11 cellular contexts compared by ENCODE assay signal in genomic region chr3:188390775-188391443, GRCh38.
DNase-seq lines count a peak whose midpoint lies in the region; ATAC-seq, FAIRE-seq and TF ChIP-seq lines count a peak whose summit lies in the region.
"Had no signal": no experiment of that assay in that cellular context is flagged by ENCODE, and none has a peak within 500 bp of the region (broad histone marks: within the 10 kb centered on the region; RNA-seq: fewer than 3 reads in every experiment).

No MANE protein-coding gene starts in this region.

- peak overlapping the region; percentile 57 for H3K4me3 Mint-ChIP-seq in stimulated activated memory B cell treated with anti-CD40 and anti-IgM and Interleukin-4, amounts not matched to agents 10 μg/mL and 1 μg/mL and 100 μg/mL, for 72 hours
- H3K4me3 Mint-ChIP-seq: T-helper 2 cell treated with Interferon-gamma antibody and Interleukin-4, amounts not matched to agents 5 μg/mL and 100 μg/mL, for 36 hours had no signal

- RAD21 ChIA-PET in GM12878 (lab: Charles Lee; ENCODE audit: unreplicated experiment), result no interaction called here

- no peak for FAIRE-seq in GM12878 (lab: Jason Lieb, UNC)

- no peaks in the 10 kb centered on the region for H4K20me1 ChIP-seq in GM12878 (ENCODE audit: control insufficient read depth, insufficient read depth)

- no TSS peak for BruUV-seq in GM12878 (replicated peaks; lab: Mats Ljungman, UMichigan)

- TF ChIP-seq EP300 in GM12878 (IDR thresholded peaks at IDR 0.05; ENCODE audit: borderline replicate concordance in 1 of 2, control insufficient read depth in 1 of 2, low read depth in 2 of 2, low read length in 2 of 2), result no peak

- CTCF ChIA-PET in GM12878 (lab: Yijun Ruan, JAX), result no interaction called here

- H3K27ac ChIP-seq in HUES48 (ENCODE audit: low read depth, low read length) (peak overlapping the region; percentile 14), GM12878 (ENCODE audit: control insufficient read depth, insufficient read depth) (no peak overlapping the region)

- H3K9ac ChIP-seq in HUES48 (ENCODE audit: low read depth, low read length), result no peak overlapping the region
- H3K9ac ChIP-seq in GM12878 (ENCODE audit: control insufficient read depth, insufficient read depth, low read length), result no peak overlapping the region

- intact Hi-C loops in GM12878 (cut with micrococcal nuclease; ENCODE audit: unreplicated experiment), result no loop called here

- DNase-seq in GM12878 (ENCODE audit: low read depth, low spot score), result no peak
- no peak for DNase-seq in left lobe of liver (ENCODE audit: low spot score)
- no peak for DNase-seq in stimulated activated naive CD4-positive, alpha-beta T cell treated with Interleukin-2 at 50 U/mL for 16 hours (lab: John Stamatoyannopoulos, UW)
- DNase-seq in erythroblast (lab: John Stamatoyannopoulos, UW), result no peak
- DNase-seq: DMS79, NCI-H69 had no signal

- H3K4me3 ChIP-seq in HUES48 (ENCODE audit: low read depth, low read length), result no peak overlapping the region
- H3K4me3 ChIP-seq in GM12878, result no peak overlapping the region

- POLR2A ChIA-PET in GM12878 (lab: Charles Lee), result no interaction called here

- H3K4me1 ChIP-seq in HUES48 (ENCODE audit: control insufficient read depth, insufficient read depth, low read length) (peaks cover 16% of the 10 kb centered on the region), GM12878 (ENCODE audit: control insufficient read depth, insufficient read depth, low read length) (peaks cover 6% of the 10 kb centered on the region; the same call in 1 of the 2 replicates)

- H3K36me3 ChIP-seq in HUES48 (ENCODE audit: control insufficient read depth, insufficient read depth, low read length) (no peaks in the 10 kb centered on the region), GM12878 (ENCODE audit: control insufficient read depth in 2 of 2, insufficient read depth in 2 of 2, low read length in 1 of 2) (no peaks in the 10 kb centered on the region)

- no peak for TF ChIP-seq CTCF in GM12878 (IDR thresholded peaks at IDR 0.05 in 2 of 3, conservative IDR thresholded peaks at IDR 0.05 in 1 of 3; ENCODE audit: control insufficient read depth in 2 of 3, extremely low read depth in 1 of 3, insufficient read depth in 1 of 3, low read depth in 3 of 3, low read length in 3 of 3)

- H3K9me3 ChIP-seq in HUES48 (ENCODE audit: control insufficient read depth, insufficient read depth, low read length) (no peaks in the 10 kb centered on the region), GM12878 (replicated peaks; ENCODE audit: control insufficient read depth, insufficient read depth, low read length) (no peaks in the 10 kb centered on the region; the same call in 2 of the 3 replicates)

- no peaks in the 10 kb centered on the region for H3K27me3 ChIP-seq in HUES48 (ENCODE audit: control insufficient read depth, insufficient read depth, low read length)
- H3K27me3 ChIP-seq in GM12878 (replicated peaks in 1 of 2; ENCODE audit: control insufficient read depth in 2 of 2, insufficient read depth in 2 of 2, low read length in 1 of 2), result no peaks in the 10 kb centered on the region

- no peaks in the 10 kb centered on the region for H3K79me2 ChIP-seq in GM12878 (ENCODE audit: control insufficient read depth, insufficient read depth, low read length)

- in situ Hi-C loops in GM12878 (cut with MboI), result no loop called here

- no peaks in the 10 kb centered on the region for H3K27me3 Mint-ChIP-seq in stimulated activated memory B cell treated with anti-CD40 and anti-IgM and Interleukin-4, amounts not matched to agents 10 μg/mL and 1 μg/mL and 100 μg/mL, for 72 hours

- TF ChIP-seq RAD21 in GM12878 (IDR thresholded peaks at IDR 0.05; ENCODE audit: insufficient read depth, low read depth, low read length), result no peak

- H3K9me3 Mint-ChIP-seq in stimulated activated memory B cell treated with anti-CD40 and anti-IgM and Interleukin-4, amounts not matched to agents 10 μg/mL and 1 μg/mL and 100 μg/mL, for 72 hours, result no peaks in the 10 kb centered on the region
- H3K9me3 Mint-ChIP-seq: T-helper 2 cell treated with Interferon-gamma antibody and Interleukin-4, amounts not matched to agents 5 μg/mL and 100 μg/mL, for 36 hours had no signal

- peak overlapping the region; percentile 60; the same call in 1 of the 2 replicates for H3K4me2 ChIP-seq in GM12878 (ENCODE audit: control insufficient read depth, insufficient read depth)

- H3K27ac Mint-ChIP-seq in stimulated activated memory B cell treated with anti-CD40 and anti-IgM and Interleukin-4, amounts not matched to agents 10 μg/mL and 1 μg/mL and 100 μg/mL, for 72 hours, result peak overlapping the region; percentile 99
- H3K27ac Mint-ChIP-seq: T-helper 2 cell treated with Interferon-gamma antibody and Interleukin-4, amounts not matched to agents 5 μg/mL and 100 μg/mL, for 36 hours had no signal

- ATAC-seq in GM12878, result no peak; the same call in 2 of the 3 replicates
- ATAC-seq in left lobe of liver, result peak; percentile 16
- ATAC-seq in stimulated activated memory B cell treated with anti-CD40 and anti-IgM and Interleukin-4, amounts not matched to agents 10 μg/mL and 1 μg/mL and 100 μg/mL, for 72 hours, result no peak
- no peak for ATAC-seq in GM21529 (IDR thresholded peaks at IDR 0.05; ENCODE audit: unreplicated experiment)
- ATAC-seq in HG03469 (IDR thresholded peaks at IDR 0.05; ENCODE audit: unreplicated experiment), result no peak

- WGBS in GM12878 (ENCODE audit: insufficient coverage, insufficient replicate concordance, low lambda C conversion rate, missing lambda C conversion rate), result 42% methylated on average over 8 of the region's 8 CpGs

- H2AFZ ChIP-seq in GM12878 (ENCODE audit: control insufficient read depth, low read depth, low read length), result no peak overlapping the region

- peaks cover 58% of the 10 kb centered on the region for H3K4me1 Mint-ChIP-seq in stimulated activated memory B cell treated with anti-CD40 and anti-IgM and Interleukin-4, amounts not matched to agents 10 μg/mL and 1 μg/mL and 100 μg/mL, for 72 hours

- no peaks in the 10 kb centered on the region for H3K36me3 Mint-ChIP-seq in stimulated activated memory B cell treated with anti-CD40 and anti-IgM and Interleukin-4, amounts not matched to agents 10 μg/mL and 1 μg/mL and 100 μg/mL, for 72 hours

- SMC1A ChIA-PET in GM12878 (lab: Charles Lee; ENCODE audit: uncharacterized antibody, unreplicated experiment), result no interaction called here

- no peak for TF ChIP-seq POLR2A in GM12878 (IDR thresholded peaks at IDR 0.05; ENCODE audit: low read depth, low read length)
- TF ChIP-seq POLR2A in erythroblast (IDR thresholded peaks at IDR 0.05; ENCODE audit: low read length), result no peak

TF ChIP-seq in GM12878, 131 proteins besides CTCF, POLR2A, EP300 and RAD21:
- TF ChIP-seq PAX8 (IDR thresholded peaks at IDR 0.05) (no peak), CUX1 (IDR thresholded peaks at IDR 0.05; ENCODE audit: insufficient replicate concordance, low read depth, low read length) (no peak), MTA3 (IDR thresholded peaks at IDR 0.05; ENCODE audit: borderline replicate concordance, low read length) (no peak), ZNF274 (IDR thresholded peaks at IDR 0.05; ENCODE audit: insufficient read depth, insufficient read length) (no peak), SMAD1 (IDR thresholded peaks at IDR 0.05; ENCODE audit: low read depth, partially characterized antibody) (no peak)
TF ChIP-seq in GM12878: peak in this region for 0.
